Comparison of ENCODE assay signal across 8 cellular contexts in the genomic region with DNA sequence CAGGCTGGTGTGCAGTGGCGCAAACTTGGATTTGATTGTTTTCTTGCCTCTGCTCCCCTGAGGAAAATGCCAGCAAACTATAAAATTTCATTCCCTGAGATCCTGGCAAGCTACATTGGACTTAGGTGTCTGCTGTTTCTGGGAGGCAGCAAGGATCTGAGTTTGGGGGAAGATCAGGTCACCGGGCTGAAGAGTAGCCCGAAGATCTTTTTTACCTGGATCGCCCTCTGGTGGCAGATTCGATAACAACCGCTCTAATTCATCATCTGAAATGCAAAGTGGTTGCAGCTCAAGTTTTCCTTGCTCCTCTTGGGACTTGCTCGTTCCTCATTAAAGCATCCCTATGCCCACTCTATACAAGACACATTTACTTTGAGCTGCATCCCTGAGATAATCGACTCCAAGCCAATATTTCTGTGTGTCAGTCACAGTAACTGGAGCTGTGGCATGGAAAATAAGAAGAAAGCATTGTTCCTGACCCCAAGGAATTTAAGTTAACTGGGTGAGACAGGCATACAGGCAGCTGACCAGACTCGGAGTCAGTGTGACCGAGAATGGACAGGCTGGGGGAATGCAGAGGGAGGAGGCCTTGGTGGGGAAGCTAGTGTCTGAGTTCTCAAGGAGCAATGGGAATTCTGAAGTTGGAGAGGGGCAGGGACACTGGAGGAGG.
DNase-seq lines count a peak whose midpoint lies in the region; ATAC-seq and TF ChIP-seq lines count a peak whose summit lies in the region.

No MANE protein-coding gene starts in this region.

- H3K36me3 Mint-ChIP-seq in memory B cell, result no peaks in the 10 kb centered on the region

- no peak overlapping the region for H3K4me3 Mint-ChIP-seq in memory B cell

- no peak overlapping the region for H3K27ac Mint-ChIP-seq in memory B cell

- POLR2A ChIA-PET in GM10248 (lab: Yijun Ruan, JAX), result no interaction called here

- no peak overlapping the region for H3K27ac ChIP-seq in 22Rv1

- ATAC-seq in memory B cell (ENCODE audit: low read depth) (no peak), GM19467 (IDR thresholded peaks at IDR 0.05; ENCODE audit: unreplicated experiment) (no peak)

- H3K4me1 Mint-ChIP-seq in memory B cell, result peaks cover 2% of the 10 kb centered on the region

- CTCF ChIA-PET in GM10248 (lab: Yijun Ruan, JAX), result interaction anchor here (0.7 to 6.9 kb wide), 31 partner anchors 8 to 690 kb away, joined by 3 to 72 read pairs (median 5); partner anchors contain the start of gene CDS2

- no peaks in the 10 kb centered on the region for H3K9me3 Mint-ChIP-seq in memory B cell

- H3K27me3 Mint-ChIP-seq in memory B cell, result peaks cover 8% of the 10 kb centered on the region

- DNase-seq in GM10248 (ENCODE audit: extremely low spot score) (peak; percentile 62), NCI-H1417 treated with DMSO at 0.1 percent for 48 hours (lab: John Stamatoyannopoulos, UW) (peak; percentile 24), dermis blood vessel endothelial cell (peak; percentile 67), memory B cell (ENCODE audit: low spot score in 2 of 2) (peak; percentile 37 to 54)
- DNase-seq in activated CD4-positive, alpha-beta T cell treated with anti-CD3 and anti-CD28 coated beads for 4 hours, result peak; percentile 6 to 49
- peak; percentile 30 for DNase-seq in stimulated activated CD8-positive, alpha-beta memory T cell treated with anti-CD3 and anti-CD28 coated beads, Interleukin-7, amount 100 ng/mL, for 24 hours (ENCODE audit: low read depth)

- peak; percentile 82 for TF ChIP-seq CTCF in 22Rv1 (IDR thresholded peaks at IDR 0.05)
- peak; percentile 69 for TF ChIP-seq CTCF in GM10248 (IDR thresholded peaks at IDR 0.05; ENCODE audit: control extremely low read depth, extremely low read depth, low read depth, missing control alignments)
